ENCODE assay signal across 9 cellular contexts in genomic region chr20:46399401-46399800, GRCh38. TPM values are rescaled to one million over a fixed set of nuclear protein-coding genes. Genes with fewer than 3 reads are reported as not detected.
DNase-seq lines count a peak whose midpoint lies in the region; ATAC-seq and TF ChIP-seq lines count a peak whose summit lies in the region.
"Had no signal": no experiment of that assay in that cellular context is flagged by ENCODE, and none has a peak within 500 bp of the region (broad histone marks: within the 10 kb centered on the region; RNA-seq: fewer than 3 reads in every experiment).

No MANE protein-coding gene starts in this region.

- H3K9me3 ChIP-seq in left ventricle myocardium inferior (replicated peaks): no peaks in the 10 kb centered on the region

- TF ChIP-seq CTCF in left ventricle myocardium inferior (IDR thresholded peaks at IDR 0.05; ENCODE audit: borderline replicate concordance) (no peak), brain (conservative IDR thresholded peaks at IDR 0.05) (no peak)

- H3K9me3 Mint-ChIP-seq in brain: no peaks in the 10 kb centered on the region
- H3K9me3 Mint-ChIP-seq in naive thymus-derived CD8-positive, alpha-beta T cell: no peaks in the 10 kb centered on the region

- peak overlapping the region in 3 of 5 experiments; percentile 61 to 65 (median 62) for H3K27ac Mint-ChIP-seq in brain
- H3K27ac Mint-ChIP-seq in naive thymus-derived CD8-positive, alpha-beta T cell: peak overlapping the region in 9 of 10 donors; percentile 74 to 96 (median 88)

- H3K4me1 Mint-ChIP-seq in brain: peaks cover 82% of the 10 kb centered on the region
- peaks cover 41 to 85% (median 71%) of the 10 kb centered on the region in 4 donors for H3K4me1 Mint-ChIP-seq in naive thymus-derived CD8-positive, alpha-beta T cell

- H3K36me3 Mint-ChIP-seq in brain: peaks cover 16% of the 10 kb centered on the region
- H3K36me3 Mint-ChIP-seq in naive thymus-derived CD8-positive, alpha-beta T cell: peaks cover 0 to 42% (median 4%) of the 10 kb centered on the region in 3 donors

- H3K4me3 Mint-ChIP-seq in brain: no peak overlapping the region
- peak overlapping the region; percentile 10 to 77 (median 50) for H3K4me3 Mint-ChIP-seq in naive thymus-derived CD8-positive, alpha-beta T cell

- no peaks in the 10 kb centered on the region for H3K27me3 Mint-ChIP-seq in brain
- H3K27me3 Mint-ChIP-seq in naive thymus-derived CD8-positive, alpha-beta T cell: no peaks in the 10 kb centered on the region

- H3K27me3 ChIP-seq in left ventricle myocardium inferior (ENCODE audit: low read depth): no peaks in the 10 kb centered on the region

- peak overlapping the region; percentile 83 for H3K27ac ChIP-seq in left ventricle myocardium inferior (replicated peaks)

- no peak overlapping the region for H3K4me3 ChIP-seq in left ventricle myocardium inferior

- POLR2A ChIA-PET in naive thymus-derived CD8-positive, alpha-beta T cell (lab: Charles Lee): interaction anchor here (2.0 kb wide), 1 partner anchor 464 kb away, joined by 4 read pairs; no protein-coding TSS in a partner anchor

- DNase-seq in left ventricle myocardium inferior (no peak), cardiac septum (ENCODE audit: low spot score) (no peak), OCI-M2 (lab: John Stamatoyannopoulos, UW; ENCODE audit: unreplicated experiment) (no peak), SW 1271 (lab: John Stamatoyannopoulos, UW) (no peak), SHP77 treated with DMSO at 0.1 percent for 48 hours (lab: John Stamatoyannopoulos, UW) (no peak), DMS 273 treated with DMSO at 0.1 percent for 48 hours (lab: John Stamatoyannopoulos, UW) (no peak)
- peak in 2 of 10 donors; percentile 19 to 24 for DNase-seq in naive thymus-derived CD8-positive, alpha-beta T cell
- DNase-seq: stimulated activated naive CD4-positive, alpha-beta T cell treated with Interleukin-2 at 50 U/mL for 16 hours had no signal

- peaks cover 14% of the 10 kb centered on the region for H3K36me3 ChIP-seq in left ventricle myocardium inferior

- H3K4me1 ChIP-seq in left ventricle myocardium inferior: peaks cover 93% of the 10 kb centered on the region

- intact Hi-C loops in left ventricle myocardium inferior (cut with micrococcal nuclease) (no loop called here), cardiac septum (cut with DNase I) (no loop called here)

- ATAC-seq in naive thymus-derived CD8-positive, alpha-beta T cell: peak in 1 of 2 donors; percentile 5

RNA-seq across cellular contexts. Expression of gene ELMO2, which starts 7.0 kb away (rescaled TPM):
- total RNA-seq in left ventricle myocardium inferior (28.5 TPM), cardiac septum (35.0 TPM)
- polyA plus RNA-seq in brain (ENCODE audit: insufficient read depth, low read depth, low replicate concordance): 63.0 TPM
- 10 to 100 TPM; 56.0 to 58.0 TPM for total RNA-seq in naive thymus-derived CD8-positive, alpha-beta T cell
- 10 to 100 TPM; 26.2 to 51.1 (median 34.9) TPM for polyA plus RNA-seq in naive thymus-derived CD8-positive, alpha-beta T cell

Comparison
In these comparisons a context has a peak if more than half of its experiments do, and no peak if none do; other contexts are left out.
1. H3K4me3 Mint-ChIP-seq: peak in naive thymus-derived CD8-positive, alpha-beta T cell (10 of 10); none in brain (0 of 5).